8 cellular contexts compared by ENCODE assay signal in genomic region chr4:100895572-100896197, GRCh38.
A peak's percentile ranks its signal among the peaks of the same experiment; 100 is the strongest.
DNase-seq lines count a peak whose midpoint lies in the region; ATAC-seq and TF ChIP-seq lines count a peak whose summit lies in the region.

No MANE protein-coding gene starts in this region.

- H3K27me3 ChIP-seq in spleen (replicated peaks in 1 of 7), result peaks cover 0 to 9% (median 0%) of the 10 kb centered on the region in 7 donors

- H3K9me3 ChIP-seq in spleen, result peaks cover 0 to 14% (median 8%) of the 10 kb centered on the region in 8 donors

- intact Hi-C loops in spleen (cut with DNase I; ENCODE audit: low total_unique reads), result no loop called here
- intact Hi-C loops in sciatic nerve (cut with DNase I), result no loop called here

- WGBS in spleen, 5 donors, result 34 to 41% (median 37%) methylated on average over 8 of the region's 8 CpGs

- H3K36me3 ChIP-seq in spleen, result no peaks in the 10 kb centered on the region

- H3K4me1 ChIP-seq in spleen, result peaks cover 0 to 12% (median 4%) of the 10 kb centered on the region in 6 donors

- no peak for TF ChIP-seq CTCF in spleen (IDR thresholded peaks at IDR 0.05 in 8 of 11, conservative IDR thresholded peaks at IDR 0.05 in 3 of 11)

- H3K27ac ChIP-seq in spleen, result peak overlapping the region in 2 of 8 donors; percentile 27 to 43

- peak; percentile 20 for DNase-seq in GM03348 (ENCODE audit: low spot score)
- peak; percentile 36 for DNase-seq in HT1080 (ENCODE audit: low read depth)
- DNase-seq in central memory CD4-positive, alpha-beta T cell, result peak; percentile 30
- DNase-seq in spleen, result no peak
- no peak for DNase-seq in NCI-H446 treated with DMSO at 0.1 percent for 48 hours (lab: John Stamatoyannopoulos, UW)
- DNase-seq in sciatic nerve (ENCODE audit: low spot score), result no peak
- no peak for DNase-seq in SKM-1 treated with dmso at 0.1 percent for 144 hours (lab: John Stamatoyannopoulos, UW; ENCODE audit: unreplicated experiment)

- H3K4me3 ChIP-seq in spleen, result peak overlapping the region in 7 of 8 donors; percentile 25 to 63 (median 30)

- ATAC-seq in GM21381 (IDR thresholded peaks at IDR 0.05; ENCODE audit: unreplicated experiment), result peak; percentile 82
- no peak for ATAC-seq in sciatic nerve

- TF ChIP-seq POLR2A in spleen (IDR thresholded peaks at IDR 0.05), result no peak

Comparison
In these comparisons a context has a peak if more than half of its experiments do, and no peak if none do; other contexts are left out.
1. DNase-seq: peak in GM03348 (single experiment), HT1080 (single experiment) and central memory CD4-positive, alpha-beta T cell (single experiment); none in spleen (single experiment), NCI-H446 treated with DMSO at 0.1 percent for 48 hours (single experiment), sciatic nerve (single experiment) and SKM-1 treated with dmso at 0.1 percent for 144 hours (single experiment).